11 cellular contexts compared by ENCODE assay signal in genomic region chr10:22314852-22315251, GRCh38. TPM values are rescaled to one million over a fixed set of nuclear protein-coding genes. Genes with fewer than 3 reads are reported as not detected.
DNase-seq lines count a peak whose midpoint lies in the region; ATAC-seq, FAIRE-seq and TF ChIP-seq lines count a peak whose summit lies in the region.
"Had no signal": no experiment of that assay in that cellular context is flagged by ENCODE, and none has a peak within 500 bp of the region (broad histone marks: within the 10 kb centered on the region; RNA-seq: fewer than 3 reads in every experiment).

No MANE protein-coding gene starts in this region.

- H2BK15ac ChIP-seq in H1 (ENCODE audit: low read length), result no peak overlapping the region

- POLR2A ChIA-PET in H1 (lab: Charles Lee; ENCODE audit: partially characterized antibody), result no interaction called here

- H3K36me3 ChIP-seq in H1 (ENCODE audit: control insufficient read depth in 2 of 4, insufficient read depth in 4 of 4, low read length in 3 of 4) (no peaks in the 10 kb centered on the region), gastrocnemius medialis (no peaks in the 10 kb centered on the region)
- H3K36me3 ChIP-seq: brain microvascular endothelial cell, Peyer's patch had no signal

- H3K4me3 Mint-ChIP-seq in activated T-cell treated with anti-CD3 and anti-CD28 coated beads, Interleukin-2, amount 50 U/mL, for 4 hours, result peak overlapping the region; percentile 86

- H3K27me3 ChIP-seq in H1 (replicated peaks in 1 of 4; ENCODE audit: control insufficient read depth in 3 of 4, extremely low read depth in 1 of 4, insufficient read depth in 3 of 4, low read length in 3 of 4) (peaks cover 13 to 54% (median 30%) of the 10 kb centered on the region in 4 experiments), gastrocnemius medialis (no peaks in the 10 kb centered on the region)
- H3K27me3 ChIP-seq: brain microvascular endothelial cell, Peyer's patch had no signal

- H3K4me1 Mint-ChIP-seq in activated T-cell treated with anti-CD3 and anti-CD28 coated beads, Interleukin-2, amount 50 U/mL, for 4 hours (ENCODE audit: low read depth), result peaks cover 32% of the 10 kb centered on the region

- no peak overlapping the region for H2BK12ac ChIP-seq in H1 (ENCODE audit: low read depth, low read length)

- TF ChIP-seq POLR2A in H1 (IDR thresholded peaks at IDR 0.05; ENCODE audit: control extremely low read depth in 1 of 2, low read depth in 2 of 2, low read length in 2 of 2) (no peak), gastrocnemius medialis (IDR thresholded peaks at IDR 0.05) (no peak)

- H4K8ac ChIP-seq in H1 (ENCODE audit: extremely low read depth, insufficient read depth, low read length), result no peak overlapping the region

- no peak for DNase-seq in activated T-cell treated with anti-CD3 and anti-CD28 coated beads, Interleukin-2, amount 50 U/mL, for 4 hours
- no peak for DNase-seq in activated T-cell treated with anti-CD3 and anti-CD28 coated beads, Interleukin-2, amount 50 U/mL, for 1 hour
- peak; percentile 73 for DNase-seq in NOMO-1 treated with DMSO at 0.1 percent for 48 hours (lab: John Stamatoyannopoulos, UW; ENCODE audit: unreplicated experiment)
- no peak for DNase-seq in H1 (ENCODE audit: low read depth in 1 of 2, low spot score in 2 of 2)
- DNase-seq in gastrocnemius medialis, result no peak
- no peak for DNase-seq in stimulated activated CD4-positive, alpha-beta T cell treated with anti-CD3 and anti-CD28 coated beads, Interleukin-12 subunit alpha, Interleukin-12 subunit beta, amount 100 ng/mL, for 4 hours
- DNase-seq in NCI-H128 (lab: John Stamatoyannopoulos, UW; ENCODE audit: unreplicated experiment), result no peak
- DNase-seq in T1000 (lab: John Stamatoyannopoulos, UW), result no peak
- DNase-seq: brain microvascular endothelial cell; Peyer's patch; stimulated activated CD4-positive, alpha-beta T cell treated with anti-CD3 and anti-CD28 coated beads, Interleukin-15, amount 100 ng/mL, for 24 hours had no signal

- no peak for TF ChIP-seq RAD21 in H1 (IDR thresholded peaks at IDR 0.05 in 1 of 2, conservative IDR thresholded peaks at IDR 0.05 in 1 of 2; ENCODE audit: low read depth in 2 of 2, low read length in 2 of 2)

- no peak overlapping the region for H3K56ac ChIP-seq in H1 (replicated peaks; ENCODE audit: insufficient read length, low read depth, low read length)

- no peaks in the 10 kb centered on the region for H3K79me1 ChIP-seq in H1 (ENCODE audit: low read depth, low read length)

- H3K4me1 ChIP-seq in H1 (replicated peaks in 1 of 4; ENCODE audit: control insufficient read depth in 3 of 4, insufficient read depth in 4 of 4, low read length in 3 of 4) (peaks cover 0 to 2% (median 0%) of the 10 kb centered on the region in 4 experiments; a peak in 3 of 7 replicates), gastrocnemius medialis (peaks cover 24 to 27% of the 10 kb centered on the region in 2 donors)

- H3K23ac ChIP-seq in H1 (ENCODE audit: insufficient read length), result no peak overlapping the region

- CTCF ChIA-PET in H1 (lab: Charles Lee; ENCODE audit: partially characterized antibody), result interaction anchor here (1.2 to 1.6 kb wide), 2 partner anchors 14 to 56 kb away, joined by 4 to 5 read pairs; no protein-coding TSS in a partner anchor

- H3K4me2 ChIP-seq in H1 (ENCODE audit: insufficient read depth in 1 of 2, low read depth in 2 of 2, low read length in 2 of 2), result no peak overlapping the region; a peak in 1 of 4 replicates

- no peak overlapping the region for H2BK5ac ChIP-seq in H1 (ENCODE audit: low read depth, low read length)

- H3K27ac ChIP-seq in H1 (ENCODE audit: low read depth, low read length), result no peak overlapping the region
- peak overlapping the region in 3 of 4 donors; percentile 95 to 97 (median 95) for H3K27ac ChIP-seq in gastrocnemius medialis
- H3K27ac ChIP-seq: brain microvascular endothelial cell had no signal

- no peak overlapping the region for H3K4ac ChIP-seq in H1 (replicated peaks; ENCODE audit: insufficient read length, low read depth, low read length)

- 0% methylated on average over 2 of the region's 2 CpGs; no CpG with 5 or more reads in 1 of the 2 experiments for WGBS in H1 (ENCODE audit: extremely low coverage in 1 of 2, insufficient coverage in 1 of 2, insufficient read length in 1 of 2, insufficient replicate concordance in 2 of 2, low coverage in 1 of 2, low lambda C conversion rate in 2 of 2, missing lambda C conversion rate in 1 of 2), 2 experiments

- in situ Hi-C loops in gastrocnemius medialis (cut with MboI; ENCODE audit: low sequenced_read_pairs in 4 of 4), result loop anchor here (5.0 to 25.0 kb wide), 10 partner anchors 60 to 1122 kb away; partner anchors contain the start of genes DNAJC1 (in 3 of the 4), MSRB2 (in 1 of the 4), OTUD1 (in 1 of the 4) and SKIDA1 (in 1 of the 4)

- H3K27me3 Mint-ChIP-seq in activated T-cell treated with anti-CD3 and anti-CD28 coated beads, Interleukin-2, amount 50 U/mL, for 4 hours (ENCODE audit: low read depth), result peaks cover 7% of the 10 kb centered on the region

- H3K4me3 ChIP-seq in H1 (ENCODE audit: extremely low read depth in 1 of 4, insufficient read depth in 2 of 4, low read depth in 3 of 4, low read length in 4 of 4) (no peak overlapping the region), gastrocnemius medialis (peak overlapping the region in 1 of 4 donors; percentile 83)

- no peak overlapping the region for H2AFZ ChIP-seq in H1 (ENCODE audit: low read length)

- peaks cover 9% of the 10 kb centered on the region for H3K23me2 ChIP-seq in H1 (ENCODE audit: low read depth, low read length)

- no peak overlapping the region for H3K9ac ChIP-seq in H1 (replicated peaks in 1 of 4; ENCODE audit: extremely low read depth in 1 of 4, low read depth in 3 of 4, low read length in 3 of 4)

- H3K9me3 Mint-ChIP-seq in activated T-cell treated with anti-CD3 and anti-CD28 coated beads, Interleukin-2, amount 50 U/mL, for 4 hours, result no peaks in the 10 kb centered on the region

- no peaks in the 10 kb centered on the region for H3K9me3 ChIP-seq in H1 (ENCODE audit: insufficient read depth in 2 of 2, low read depth in 1 of 2, low read length in 1 of 2)
- H3K9me3 ChIP-seq in gastrocnemius medialis, result no peaks in the 10 kb centered on the region
- H3K9me3 ChIP-seq: Peyer's patch had no signal

- no peak overlapping the region for H3K14ac ChIP-seq in H1 (ENCODE audit: insufficient read length)

- no peaks in the 10 kb centered on the region for H3K79me2 ChIP-seq in H1 (ENCODE audit: control insufficient read depth in 1 of 2, insufficient read depth in 2 of 2, low read length in 2 of 2)

- H2BK20ac ChIP-seq in H1 (ENCODE audit: low read length), result no peak overlapping the region

- FAIRE-seq in H1 (lab: Jason Lieb, UNC), result no peak

- no peak for ATAC-seq in activated T-cell treated with anti-CD3 and anti-CD28 coated beads, Interleukin-2, amount 50 U/mL, for 4 hours
- ATAC-seq in gastrocnemius medialis, result no peak

- H2BK120ac ChIP-seq in H1 (replicated peaks; ENCODE audit: low read depth, low read length), result no peak overlapping the region

- H4K20me1 ChIP-seq in H1 (replicated peaks in 1 of 2; ENCODE audit: control insufficient read depth in 1 of 2, insufficient read depth in 2 of 2, low read length in 2 of 2), result peaks cover 0 to 3% of the 10 kb centered on the region in 2 experiments

- no peak overlapping the region for H2AK5ac ChIP-seq in H1 (ENCODE audit: low read depth, low read length)

- no peak overlapping the region for H4K91ac ChIP-seq in H1 (replicated peaks; ENCODE audit: insufficient read length, low read length)

- TF ChIP-seq CTCF in H1 (IDR thresholded peaks at IDR 0.05; ENCODE audit: control extremely low read depth in 1 of 3, insufficient read depth in 1 of 3, low read depth in 1 of 3, low read length in 3 of 3) (no peak), gastrocnemius medialis (IDR thresholded peaks at IDR 0.05 in 4 of 5, conservative IDR thresholded peaks at IDR 0.05 in 1 of 5) (no peak)

- H3K18ac ChIP-seq in H1 (ENCODE audit: extremely low read depth, low read length), result no peak overlapping the region

- H4K5ac ChIP-seq in H1 (ENCODE audit: insufficient read length, low read depth, low read length), result no peak overlapping the region

- TF ChIP-seq EP300 in H1 (IDR thresholded peaks at IDR 0.05; ENCODE audit: borderline replicate concordance in 1 of 2, low read depth in 2 of 2, low read length in 2 of 2), result no peak

- no peaks in the 10 kb centered on the region for H3K36me3 Mint-ChIP-seq in activated T-cell treated with anti-CD3 and anti-CD28 coated beads, Interleukin-2, amount 50 U/mL, for 4 hours (ENCODE audit: insufficient read depth)

- intact Hi-C loops in gastrocnemius medialis (cut with DNase I; ENCODE audit: low total_unique reads), result loop anchor here (5.0 to 10.0 kb wide), 3 partner anchors 313 to 750 kb away; partner anchors contain the start of gene DNAJC1

RNA-seq across cellular contexts. Expression of gene COMMD3, which starts 1.3 kb away (rescaled TPM):
- 10 to 100 TPM; 49.3 to 56.4 (median 51.0) TPM for total RNA-seq in activated T-cell treated with anti-CD3 and anti-CD28 coated beads, Interleukin-2, amount 50 U/mL, for 4 hours
- 2.3 and 2.7 TPM in 2 replicates for total RNA-seq in H1 (2021; fragmentation: NEBNext Ultra II Directional; extraction: Animal tissue kit (Norgen Biotek cat#: 25700))
- 0.94 and 2.7 TPM in 2 replicates for polyA plus RNA-seq in H1 (2011; rRNA removed)
- 2.1 TPM for polyA plus RNA-seq in H1 (2011; cell fraction: cytosol; rRNA removed)
- 1.2 TPM for polyA plus RNA-seq in H1 (2011; cell fraction: nucleus; rRNA removed)
- polyA plus RNA-seq in H1 (2012, experiment 1 of 2), result 2.4 to 4.3 TPM (median 2.7 TPM) in 4 replicates
- 1.8 TPM for polyA plus RNA-seq in H1 (2012, experiment 2 of 2)
- polyA plus RNA-seq in H1 (2013, experiment 1 of 2), result 4.5 TPM
- 3.1 TPM for polyA plus RNA-seq in H1 (2013, experiment 2 of 2)
- 0.63 and 1.8 TPM in 2 replicates for polyA minus RNA-seq in H1 (2011; rRNA and poly(A)+ RNA removed)
- polyA minus RNA-seq in H1 (2011; cell fraction: cytosol; rRNA and poly(A)+ RNA removed), result not detected
- not detected for polyA minus RNA-seq in H1 (2011; cell fraction: nucleus; rRNA and poly(A)+ RNA removed)
- total RNA-seq in gastrocnemius medialis, result 10 to 100 TPM; 26.8 to 50.9 (median 37.9) TPM

RNA-seq across cellular contexts. Expression of gene BMI1, which starts 6.0 kb away (rescaled TPM):
- 10 to 100 TPM; 80.9 to 96.1 (median 89.5) TPM for total RNA-seq in activated T-cell treated with anti-CD3 and anti-CD28 coated beads, Interleukin-2, amount 50 U/mL, for 4 hours
- total RNA-seq in H1 (2021; fragmentation: NEBNext Ultra II Directional; extraction: Animal tissue kit (Norgen Biotek cat#: 25700)), result 7.0 and 10.7 TPM in 2 replicates
- polyA plus RNA-seq in H1 (2011; rRNA removed), result 2.8 and 2.9 TPM in 2 replicates
- 4.1 TPM for polyA plus RNA-seq in H1 (2011; cell fraction: cytosol; rRNA removed)
- polyA plus RNA-seq in H1 (2011; cell fraction: nucleus; rRNA removed), result 7.6 TPM
- polyA plus RNA-seq in H1 (2012, experiment 1 of 2), result 2.8 to 10.9 TPM (median 4.8 TPM) in 4 replicates
- polyA plus RNA-seq in H1 (2012, experiment 2 of 2), result 0.12 TPM
- polyA plus RNA-seq in H1 (2013, experiment 1 of 2), result 2.9 TPM
- polyA plus RNA-seq in H1 (2013, experiment 2 of 2), result 2.7 TPM
- polyA minus RNA-seq in H1 (2011; rRNA and poly(A)+ RNA removed), result 5.2 and 8.7 TPM in 2 replicates
- polyA minus RNA-seq in H1 (2011; cell fraction: cytosol; rRNA and poly(A)+ RNA removed), result 5.9 TPM
- polyA minus RNA-seq in H1 (2011; cell fraction: nucleus; rRNA and poly(A)+ RNA removed), result 7.2 TPM
- 10 to 100 TPM; 22.4 to 68.4 (median 57.6) TPM for total RNA-seq in gastrocnemius medialis

RNA-seq across cellular contexts. Expression of gene SPAG6, which starts 30.4 kb away (rescaled TPM):
- total RNA-seq in activated T-cell treated with anti-CD3 and anti-CD28 coated beads, Interleukin-2, amount 50 U/mL, for 4 hours, result not detected
- 0.34 TPM in 1 of 2 replicates, not detected in the other for total RNA-seq in H1 (2021; fragmentation: NEBNext Ultra II Directional; extraction: Animal tissue kit (Norgen Biotek cat#: 25700))
- 0.14 TPM in 2 replicates for polyA plus RNA-seq in H1 (2011; rRNA removed)
- 0.28 TPM for polyA plus RNA-seq in H1 (2011; cell fraction: cytosol; rRNA removed)
- polyA plus RNA-seq in H1 (2011; cell fraction: nucleus; rRNA removed), result 0.16 TPM
- 0.14 to 0.33 TPM (median 0.19 TPM) in 4 replicates for polyA plus RNA-seq in H1 (2012, experiment 1 of 2)
- polyA plus RNA-seq in H1 (2012, experiment 2 of 2), result not detected
- polyA plus RNA-seq in H1 (2013, experiment 1 of 2), result 0.08 TPM
- polyA plus RNA-seq in H1 (2013, experiment 2 of 2), result 0.13 TPM
- polyA minus RNA-seq in H1 (2011; rRNA and poly(A)+ RNA removed), result 0.27 and 0.41 TPM in 2 replicates
- not detected for polyA minus RNA-seq in H1 (2011; cell fraction: cytosol; rRNA and poly(A)+ RNA removed)
- polyA minus RNA-seq in H1 (2011; cell fraction: nucleus; rRNA and poly(A)+ RNA removed), result not detected
- total RNA-seq in gastrocnemius medialis, result under 1 TPM in 1 of 4 donors, not detected in 3; 0.12 TPM
- total RNA-seq: Peyer's patch had no signal
